In the genomic region with DNA sequence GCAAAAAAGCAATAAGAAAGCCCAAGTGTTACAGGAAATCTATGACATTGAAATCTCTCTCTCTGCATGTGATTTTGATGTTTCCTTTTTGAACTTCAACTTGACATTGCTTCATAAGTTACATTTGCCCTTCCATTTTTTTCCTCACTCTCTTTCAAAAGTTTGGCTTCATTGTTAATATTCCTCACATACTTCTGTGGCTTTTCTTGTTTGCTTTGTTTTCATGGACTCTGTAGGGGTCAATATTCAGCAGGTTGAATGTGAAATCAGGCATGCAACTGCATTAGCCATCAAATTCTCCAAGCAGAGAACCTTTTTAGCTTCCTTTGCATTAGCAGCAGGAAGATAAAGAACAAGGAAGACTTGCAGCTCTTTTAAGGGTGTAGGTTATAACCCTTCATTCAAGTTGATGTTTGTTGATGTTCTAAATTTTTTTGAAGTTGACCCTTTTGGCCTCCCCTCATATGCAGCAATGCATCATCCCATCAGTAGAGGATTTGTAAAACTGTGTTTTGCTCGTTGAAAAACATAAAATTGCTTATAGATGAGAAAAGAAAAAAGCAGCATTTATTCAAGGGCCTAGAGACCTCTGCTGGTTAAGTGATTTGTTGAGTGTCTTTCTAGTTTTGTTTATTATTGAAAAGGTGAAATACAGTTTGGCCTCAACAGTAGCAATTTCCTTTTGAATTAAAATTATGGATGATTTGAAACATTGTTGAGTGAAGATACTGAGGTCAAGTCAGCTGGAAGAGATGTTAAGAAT, we compare ENCODE assay signal across 1 cellular context.
TF ChIP-seq lines count a peak whose summit lies in the region.

No MANE protein-coding gene starts in this region.

TF ChIP-seq in GM12878, 131 proteins besides CTCF, POLR2A, EP300 and RAD21:
- TF ChIP-seq STAT1 (conservative IDR thresholded peaks at IDR 0.05) (no peak), MXI1 (IDR thresholded peaks at IDR 0.05; ENCODE audit: low read depth, low read length) (no peak), HDAC6 (IDR thresholded peaks at IDR 0.05; ENCODE audit: unreplicated experiment) (no peak), SRF (IDR thresholded peaks at IDR 0.05; ENCODE audit: low read depth in 2 of 2, low read length in 2 of 2) (no peak), SIX5 (IDR thresholded peaks at IDR 0.05; ENCODE audit: low read depth, low read length, severe bottlenecking) (no peak), ZNF384 (IDR thresholded peaks at IDR 0.05; ENCODE audit: borderline replicate concordance, low read depth, low read length) (no peak), RUNX3 (IDR thresholded peaks at IDR 0.05; ENCODE audit: low read length) (no peak), KDM1A (IDR thresholded peaks at IDR 0.05; ENCODE audit: borderline replicate concordance) (no peak), EED (IDR thresholded peaks at IDR 0.05; ENCODE audit: low read depth) (no peak), ZNF24 (IDR thresholded peaks at IDR 0.05) (no peak), IKZF2 (IDR thresholded peaks at IDR 0.05) (no peak), MEF2A (IDR thresholded peaks at IDR 0.05; ENCODE audit: insufficient read depth, low read depth, low read length) (no peak), RFX5 (IDR thresholded peaks at IDR 0.05; ENCODE audit: low read depth, low read length) (no peak), BRCA1 (IDR thresholded peaks at IDR 0.05; ENCODE audit: low read depth, low read length) (no peak), TBL1XR1 (IDR thresholded peaks at IDR 0.05; ENCODE audit: low read depth, low read length) (no peak), CBX3 (IDR thresholded peaks at IDR 0.05; ENCODE audit: borderline replicate concordance, low read depth) (no peak), PAX8 (IDR thresholded peaks at IDR 0.05) (no peak), LARP7 (IDR thresholded peaks at IDR 0.05) (no peak), GATAD2B (conservative IDR thresholded peaks at IDR 0.05; ENCODE audit: low read depth) (no peak)
- TF ChIP-seq, protein P1, sequence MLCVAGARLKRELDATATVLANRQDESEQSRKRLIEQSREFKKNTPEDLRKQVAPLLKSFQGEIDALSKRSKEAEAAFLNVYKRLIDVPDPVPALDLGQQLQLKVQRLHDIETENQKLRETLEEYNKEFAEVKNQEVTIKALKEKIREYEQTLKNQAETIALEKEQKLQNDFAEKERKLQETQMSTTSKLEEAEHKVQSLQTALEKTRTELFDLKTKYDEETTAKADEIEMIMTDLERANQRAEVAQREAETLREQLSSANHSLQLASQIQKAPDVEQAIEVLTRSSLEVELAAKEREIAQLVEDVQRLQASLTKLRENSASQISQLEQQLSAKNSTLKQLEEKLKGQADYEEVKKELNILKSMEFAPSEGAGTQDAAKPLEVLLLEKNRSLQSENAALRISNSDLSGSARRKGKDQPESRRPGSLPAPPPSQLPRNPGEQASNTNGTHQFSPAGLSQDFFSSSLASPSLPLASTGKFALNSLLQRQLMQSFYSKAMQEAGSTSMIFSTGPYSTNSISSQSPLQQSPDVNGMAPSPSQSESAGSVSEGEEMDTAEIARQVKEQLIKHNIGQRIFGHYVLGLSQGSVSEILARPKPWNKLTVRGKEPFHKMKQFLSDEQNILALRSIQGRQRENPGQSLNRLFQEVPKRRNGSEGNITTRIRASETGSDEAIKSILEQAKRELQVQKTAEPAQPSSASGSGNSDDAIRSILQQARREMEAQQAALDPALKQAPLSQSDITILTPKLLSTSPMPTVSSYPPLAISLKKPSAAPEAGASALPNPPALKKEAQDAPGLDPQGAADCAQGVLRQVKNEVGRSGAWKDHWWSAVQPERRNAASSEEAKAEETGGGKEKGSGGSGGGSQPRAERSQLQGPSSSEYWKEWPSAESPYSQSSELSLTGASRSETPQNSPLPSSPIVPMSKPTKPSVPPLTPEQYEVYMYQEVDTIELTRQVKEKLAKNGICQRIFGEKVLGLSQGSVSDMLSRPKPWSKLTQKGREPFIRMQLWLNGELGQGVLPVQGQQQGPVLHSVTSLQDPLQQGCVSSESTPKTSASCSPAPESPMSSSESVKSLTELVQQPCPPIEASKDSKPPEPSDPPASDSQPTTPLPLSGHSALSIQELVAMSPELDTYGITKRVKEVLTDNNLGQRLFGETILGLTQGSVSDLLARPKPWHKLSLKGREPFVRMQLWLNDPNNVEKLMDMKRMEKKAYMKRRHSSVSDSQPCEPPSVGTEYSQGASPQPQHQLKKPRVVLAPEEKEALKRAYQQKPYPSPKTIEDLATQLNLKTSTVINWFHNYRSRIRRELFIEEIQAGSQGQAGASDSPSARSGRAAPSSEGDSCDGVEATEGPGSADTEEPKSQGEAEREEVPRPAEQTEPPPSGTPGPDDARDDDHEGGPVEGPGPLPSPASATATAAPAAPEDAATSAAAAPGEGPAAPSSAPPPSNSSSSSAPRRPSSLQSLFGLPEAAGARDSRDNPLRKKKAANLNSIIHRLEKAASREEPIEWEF (IDR thresholded peaks at IDR 0.05; ENCODE audit: insufficient replicate concordance, low read depth, low read length): no peak
